19 cellular contexts compared by ENCODE assay signal in the genomic region with DNA sequence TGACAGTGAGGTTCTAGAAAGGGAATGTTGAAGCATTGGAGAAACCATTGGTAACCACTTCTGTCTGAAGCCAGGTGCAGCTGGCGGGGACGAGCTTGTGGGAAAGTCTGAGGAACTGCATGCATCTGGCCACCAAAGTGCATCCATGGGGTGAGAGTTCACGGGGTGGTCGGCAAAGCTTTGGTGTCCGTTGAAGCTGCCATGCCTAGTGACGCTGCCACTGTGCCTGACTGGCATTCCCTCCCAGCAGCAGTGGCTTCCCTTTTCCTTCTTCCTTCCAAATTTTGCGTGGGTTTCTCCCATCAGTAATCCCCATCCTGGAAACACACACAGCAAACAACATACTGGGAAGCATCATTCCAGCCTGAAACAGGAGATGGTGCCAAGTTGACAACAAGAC.
"Had no signal": no experiment of that assay in that cellular context is flagged by ENCODE, and none has a peak within 500 bp of the region (broad histone marks: within the 10 kb centered on the region; RNA-seq: fewer than 3 reads in every experiment).

No MANE protein-coding gene starts in this region.

- DNase-seq: dermis blood vessel endothelial cell; dorsolateral prefrontal cortex; effector CD4-positive, alpha-beta T cell; effector memory CD4-positive, alpha-beta T cell; foreskin keratinocyte; heart left ventricle; left cardiac atrium; left lung; left ventricle myocardium superior; lower lobe of right lung; mammary epithelial cell; mesendoderm; mucosa of descending colon had no signal

- H2AFZ ChIP-seq: hepatocyte had no signal

- H3K9me3 ChIP-seq: esophagus muscularis mucosa, gastroesophageal sphincter, left lung, lower lobe of right lung, mucosa of descending colon had no signal

- H3K4me3 Mint-ChIP-seq: memory B cell, mesothelial cell of epicardium had no signal

- H3K27me3 ChIP-seq: dorsolateral prefrontal cortex, esophagus muscularis mucosa, gastroesophageal sphincter, hepatocyte, left lung had no signal

- H3K36me3 ChIP-seq: esophagus muscularis mucosa, gastroesophageal sphincter, heart left ventricle, left lung, lower lobe of right lung had no signal

- H3K4me1 ChIP-seq: esophagus muscularis mucosa, foreskin keratinocyte, gastroesophageal sphincter, heart left ventricle, left lung, lower lobe of right lung had no signal

- ATAC-seq: foreskin keratinocyte, gastroesophageal sphincter, heart left ventricle, left cardiac atrium, left lung, left ventricle myocardium superior, lower lobe of right lung, mucosa of descending colon had no signal

- H3K4me2 ChIP-seq: hepatocyte had no signal

- H3K9me3 Mint-ChIP-seq: memory B cell had no signal

- H3K27ac ChIP-seq: coronary artery, dorsolateral prefrontal cortex, esophagus muscularis mucosa, foreskin keratinocyte, gastroesophageal sphincter, heart left ventricle, hepatocyte, left lung, lower lobe of right lung had no signal

- H3K36me3 Mint-ChIP-seq: memory B cell, mesothelial cell of epicardium had no signal

- H3K27ac Mint-ChIP-seq: memory B cell, mesothelial cell of epicardium had no signal

- H3K4me3 ChIP-seq: coronary artery, dorsolateral prefrontal cortex, esophagus muscularis mucosa, gastroesophageal sphincter, heart left ventricle, hepatocyte, left lung, lower lobe of right lung, mucosa of descending colon had no signal
